In the genomic region with DNA sequence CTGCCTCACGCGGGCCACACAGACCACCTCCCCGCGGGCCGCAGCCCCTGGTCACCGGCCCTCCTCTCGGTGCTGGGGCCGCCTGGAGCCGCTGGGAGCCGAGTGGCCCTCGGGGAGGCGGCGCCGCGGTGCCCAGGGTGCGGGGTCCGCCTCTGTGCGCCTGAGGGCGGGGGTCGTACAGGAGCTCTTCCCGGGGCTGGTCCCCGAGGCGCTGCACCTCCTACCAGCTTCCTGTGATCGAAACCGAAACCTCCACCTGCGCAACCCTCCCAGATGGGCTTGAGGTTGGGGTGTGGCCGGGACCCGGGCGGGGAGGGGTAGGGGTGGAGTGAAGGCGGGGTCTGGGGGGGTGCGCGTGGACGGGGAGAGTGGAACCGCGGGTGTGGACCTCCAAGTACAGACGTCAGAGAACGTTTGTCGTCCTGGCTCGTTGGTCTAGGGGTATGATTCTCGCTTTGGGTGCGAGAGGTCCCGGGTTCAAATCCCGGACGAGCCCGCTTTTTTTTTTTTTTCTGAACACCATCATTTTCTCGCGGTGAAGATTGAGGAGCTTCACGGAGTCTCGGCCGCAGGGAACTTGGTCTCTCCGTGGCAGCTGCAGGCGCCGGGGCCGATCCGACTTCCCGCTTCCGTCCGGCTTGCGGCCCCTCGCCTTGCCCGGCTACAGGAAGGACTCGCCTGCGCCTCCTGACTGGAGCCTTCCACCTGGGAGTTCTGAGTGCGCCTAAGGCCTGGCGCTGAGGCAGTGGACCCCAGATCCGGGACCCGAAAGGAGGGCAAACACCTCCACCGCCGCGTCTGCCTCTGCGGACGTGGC, we compare ENCODE assay signal across 8 cellular contexts. TPM values are rescaled to one million over a fixed set of nuclear protein-coding genes. Genes with fewer than 3 reads are reported as not detected.
DNase-seq lines count a peak whose midpoint lies in the region; ATAC-seq and TF ChIP-seq lines count a peak whose summit lies in the region.

No MANE protein-coding gene starts in this region.

- peaks cover 24% of the 10 kb centered on the region for H3K27me3 ChIP-seq in iPS-15b (ENCODE audit: control insufficient read depth, insufficient read depth, low read length)
- no peaks in the 10 kb centered on the region for H3K27me3 ChIP-seq in skeletal muscle satellite cell (ENCODE audit: control insufficient read depth, insufficient read depth, low read length)

- no peak for TF ChIP-seq CTCF in brain (conservative IDR thresholded peaks at IDR 0.05)

- H3K4me3 ChIP-seq in iPS-15b (ENCODE audit: low read depth, low read length) (peak overlapping the region; percentile 82), skeletal muscle satellite cell (ENCODE audit: low read length) (peak overlapping the region; percentile 81)

- H3K9ac ChIP-seq in iPS-15b (ENCODE audit: low read depth, low read length) (peak overlapping the region; percentile 38), skeletal muscle satellite cell (ENCODE audit: low read depth, low read length) (peak overlapping the region; percentile 90)

- H3K4me3 Mint-ChIP-seq in brain, result peak overlapping the region; percentile 89 to 92 (median 89)

- H3K27me3 Mint-ChIP-seq in brain, result peaks cover 63% of the 10 kb centered on the region

- H3K4me1 ChIP-seq in iPS-15b (ENCODE audit: control insufficient read depth, insufficient read depth, low read length) (no peaks in the 10 kb centered on the region), skeletal muscle satellite cell (ENCODE audit: control insufficient read depth, insufficient read depth, low read length) (peaks cover 8% of the 10 kb centered on the region)

- no peak for ATAC-seq in GM18870 (IDR thresholded peaks at IDR 0.05; ENCODE audit: unreplicated experiment)

- no peaks in the 10 kb centered on the region for H3K36me3 Mint-ChIP-seq in brain

- H3K9me3 ChIP-seq in iPS-15b (ENCODE audit: control insufficient read depth, insufficient read depth, low read length), result no peaks in the 10 kb centered on the region
- H3K9me3 ChIP-seq in skeletal muscle satellite cell (replicated peaks; ENCODE audit: low read length), result no peaks in the 10 kb centered on the region

- H3K36me3 ChIP-seq in iPS-15b (ENCODE audit: control insufficient read depth, insufficient read depth, low read length) (no peaks in the 10 kb centered on the region), skeletal muscle satellite cell (ENCODE audit: insufficient read depth, low read length) (no peaks in the 10 kb centered on the region)

- peaks cover 23% of the 10 kb centered on the region for H3K4me1 Mint-ChIP-seq in brain

- H3K9me3 Mint-ChIP-seq in brain, result peaks cover 0 to 22% (median 16%) of the 10 kb centered on the region in 5 experiments

- H3K4me2 ChIP-seq in skeletal muscle satellite cell (ENCODE audit: low read length), result peak overlapping the region; percentile 95

- H3K27ac Mint-ChIP-seq in brain, result peak overlapping the region in 3 of 5 experiments; percentile 30 to 81 (median 64)

- peak; percentile 89 for DNase-seq in D341Med (ENCODE audit: low spot score)
- peak; percentile 79 for DNase-seq in GOT3 (lab: John Stamatoyannopoulos, UW)
- peak; percentile 89 for DNase-seq in NCI-H146 treated with DMSO at 0.1 percent for 48 hours (lab: John Stamatoyannopoulos, UW; ENCODE audit: unreplicated experiment)
- DNase-seq in UCSD-AML1 (lab: John Stamatoyannopoulos, UW; ENCODE audit: unreplicated experiment), result peak; percentile 91

RNA-seq across cellular contexts. Expression of a gene that starts 23.9 kb away (rescaled TPM):
- polyA plus RNA-seq in brain (ENCODE audit: insufficient read depth, low read depth, low replicate concordance), result 30.4 TPM
- 6.6 and 7.0 TPM in 2 replicates for total RNA-seq in skeletal muscle satellite cell (2012; rRNA removed)

RNA-seq across cellular contexts. Expression of a gene that starts 29.3 kb away (rescaled TPM):
- not detected for polyA plus RNA-seq in brain (ENCODE audit: insufficient read depth, low read depth, low replicate concordance)
- not detected in 2 replicates for total RNA-seq in skeletal muscle satellite cell (2012; rRNA removed)

RNA-seq across cellular contexts. Expression of a gene that starts 46.3 kb away (rescaled TPM):
- 25.2 TPM for polyA plus RNA-seq in brain (ENCODE audit: insufficient read depth, low read depth, low replicate concordance)
- total RNA-seq in skeletal muscle satellite cell (2012; rRNA removed), result 13.9 and 16.4 TPM in 2 replicates

RNA-seq across cellular contexts. Expression of a gene that starts 59.6 kb away (rescaled TPM):
- polyA plus RNA-seq in brain (ENCODE audit: insufficient read depth, low read depth, low replicate concordance), result not detected
- total RNA-seq in skeletal muscle satellite cell (2012; rRNA removed), result not detected in 2 replicates
